8 cellular contexts compared by ENCODE assay signal in the genomic region with DNA sequence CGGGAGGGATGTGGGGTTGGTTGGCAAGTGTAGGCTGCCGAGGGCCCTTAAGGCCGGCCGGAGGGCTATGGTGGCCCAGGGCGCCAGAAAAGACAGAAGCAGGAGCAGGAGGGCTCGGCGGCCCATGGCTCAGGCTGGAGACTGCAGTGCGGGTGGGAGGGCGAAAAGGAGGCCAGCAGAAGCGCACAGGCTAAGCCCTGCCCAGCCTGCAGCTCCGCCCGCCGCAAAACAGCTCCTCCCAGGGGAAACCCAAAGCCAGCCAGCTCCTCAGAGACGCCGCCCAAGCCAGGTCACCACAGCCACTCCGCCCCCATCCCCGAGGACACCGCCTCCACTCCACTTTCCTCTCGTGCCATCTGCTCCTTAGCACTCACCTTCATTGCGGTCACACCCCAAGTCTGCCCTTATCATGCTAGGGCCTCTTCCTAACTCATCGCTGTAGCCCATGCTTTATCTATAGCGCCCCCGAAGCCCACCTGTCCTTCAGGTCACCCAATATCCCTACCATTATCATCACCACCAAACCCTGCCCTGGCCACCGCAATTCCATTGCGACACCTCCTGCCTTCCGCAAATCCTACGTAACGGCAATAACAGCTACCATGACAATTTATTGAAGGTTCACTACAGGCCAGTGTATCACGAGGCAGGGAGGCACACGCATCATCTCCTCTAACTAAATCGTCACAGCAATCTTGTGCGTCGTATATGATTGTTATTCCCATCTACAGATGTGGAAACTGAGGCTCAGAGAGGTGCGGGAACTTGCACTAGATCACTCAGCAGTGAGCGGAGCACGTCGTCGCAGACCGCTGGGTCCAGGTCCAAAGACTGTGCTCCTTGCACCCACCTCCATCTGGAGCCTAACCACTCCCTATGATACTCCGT. TPM values are rescaled to one million over a fixed set of nuclear protein-coding genes. Genes with fewer than 3 reads are reported as not detected.
DNase-seq lines count a peak whose midpoint lies in the region; ATAC-seq and TF ChIP-seq lines count a peak whose summit lies in the region.

A gene (minus strand): TSS at position 154 of the 888 bp plus-strand sequence. CDS start 28 bp downstream, at position 126.

- peak; percentile 92 for DNase-seq in EH (ENCODE audit: low read depth)
- DNase-seq in GOT3 (lab: John Stamatoyannopoulos, UW): peak; percentile 44
- DNase-seq in LNCaP clone FGC (ENCODE audit: low read depth): peak; percentile 88
- peak; percentile 91 for DNase-seq in activated effector memory CD4-positive, alpha-beta T cell treated with Interleukin-2 at 50 U/mL for 16 hours
- DNase-seq in fibroblast of the aortic adventitia (ENCODE audit: low read depth): peak; percentile 81
- peak; percentile 92 for DNase-seq in nephron progenitor cell
- DNase-seq in stimulated activated naive CD8-positive, alpha-beta T cell treated with anti-CD3 and anti-CD28 coated beads, Interleukin-15, amount 100 ng/mL, for 72 hours: peak; percentile 93 to 95

- H3K27ac Mint-ChIP-seq in nephron progenitor cell: peak within 1 kb of the TSS; percentile 97
- peak within 1 kb of the TSS; percentile 99 to 100 for H3K27ac Mint-ChIP-seq in stimulated activated naive CD8-positive, alpha-beta T cell treated with anti-CD3 and anti-CD28 coated beads, Interleukin-15, amount 100 ng/mL, for 72 hours

- peak; percentile 93 for TF ChIP-seq POLR2A in Raji (IDR thresholded peaks at IDR 0.05; ENCODE audit: insufficient read depth, low read depth, low read length)

- H3K9me3 Mint-ChIP-seq in nephron progenitor cell: no peaks in the 10 kb centered on the region
- no peaks in the 10 kb centered on the region for H3K9me3 Mint-ChIP-seq in stimulated activated naive CD8-positive, alpha-beta T cell treated with anti-CD3 and anti-CD28 coated beads, Interleukin-15, amount 100 ng/mL, for 72 hours

- TF ChIP-seq CTCF in LNCaP clone FGC (IDR thresholded peaks at IDR 0.05; ENCODE audit: control insufficient read depth, extremely low read depth, insufficient read depth) (no peak), fibroblast of the aortic adventitia (IDR thresholded peaks at IDR 0.05; ENCODE audit: insufficient read depth, low read length) (no peak), nephron progenitor cell (IDR thresholded peaks at IDR 0.05) (no peak)

- H3K4me1 Mint-ChIP-seq in nephron progenitor cell: peaks cover 50% of the 10 kb centered on the region
- peaks cover 66% of the 10 kb centered on the region for H3K4me1 Mint-ChIP-seq in stimulated activated naive CD8-positive, alpha-beta T cell treated with anti-CD3 and anti-CD28 coated beads, Interleukin-15, amount 100 ng/mL, for 72 hours

- H3K4me3 ChIP-seq in LNCaP clone FGC (ENCODE audit: low read depth, low read length) (peak within 1 kb of the TSS; percentile 86), fibroblast of the aortic adventitia (ENCODE audit: low read depth, low read length) (peak within 1 kb of the TSS; percentile 82)

- peak within 1 kb of the TSS; percentile 97 for H3K4me3 Mint-ChIP-seq in nephron progenitor cell
- peak within 1 kb of the TSS; percentile 93 to 99 for H3K4me3 Mint-ChIP-seq in stimulated activated naive CD8-positive, alpha-beta T cell treated with anti-CD3 and anti-CD28 coated beads, Interleukin-15, amount 100 ng/mL, for 72 hours

- no peaks in the 10 kb centered on the region for H3K27me3 Mint-ChIP-seq in nephron progenitor cell (ENCODE audit: low read depth, poor library complexity)
- H3K27me3 Mint-ChIP-seq in stimulated activated naive CD8-positive, alpha-beta T cell treated with anti-CD3 and anti-CD28 coated beads, Interleukin-15, amount 100 ng/mL, for 72 hours: no peaks in the 10 kb centered on the region

- H3K36me3 Mint-ChIP-seq in nephron progenitor cell (ENCODE audit: low read depth): peaks cover 5% of the 10 kb centered on the region

- peak; percentile 84 for ATAC-seq in stimulated activated naive CD8-positive, alpha-beta T cell treated with anti-CD3 and anti-CD28 coated beads, Interleukin-15, amount 100 ng/mL, for 72 hours

RNA-seq across cellular contexts. Expression of the gene that starts here (rescaled TPM):
- 19.0 and 41.1 TPM in 2 replicates for total RNA-seq in fibroblast of the aortic adventitia (ENCODE audit: low replicate concordance)

Comparison
In these comparisons a context has a peak if more than half of its experiments do, and no peak if none do; other contexts are left out.
1. Peak in every context shown above with its lines: DNase-seq, ATAC-seq and H3K4me3 ChIP-seq.
2. DNase-seq: peak in every context shown above with its lines; median percentile 94 in stimulated activated naive CD8-positive, alpha-beta T cell treated with anti-CD3 and anti-CD28 coated beads, Interleukin-15, amount 100 ng/mL, for 72 hours; 92 in EH; 92 in nephron progenitor cell; 91 in activated effector memory CD4-positive, alpha-beta T cell treated with Interleukin-2 at 50 U/mL for 16 hours; 88 in LNCaP clone FGC; 81 in fibroblast of the aortic adventitia; 44 in GOT3.